Comparison of ENCODE assay signal across 1 cellular context in the genomic region with DNA sequence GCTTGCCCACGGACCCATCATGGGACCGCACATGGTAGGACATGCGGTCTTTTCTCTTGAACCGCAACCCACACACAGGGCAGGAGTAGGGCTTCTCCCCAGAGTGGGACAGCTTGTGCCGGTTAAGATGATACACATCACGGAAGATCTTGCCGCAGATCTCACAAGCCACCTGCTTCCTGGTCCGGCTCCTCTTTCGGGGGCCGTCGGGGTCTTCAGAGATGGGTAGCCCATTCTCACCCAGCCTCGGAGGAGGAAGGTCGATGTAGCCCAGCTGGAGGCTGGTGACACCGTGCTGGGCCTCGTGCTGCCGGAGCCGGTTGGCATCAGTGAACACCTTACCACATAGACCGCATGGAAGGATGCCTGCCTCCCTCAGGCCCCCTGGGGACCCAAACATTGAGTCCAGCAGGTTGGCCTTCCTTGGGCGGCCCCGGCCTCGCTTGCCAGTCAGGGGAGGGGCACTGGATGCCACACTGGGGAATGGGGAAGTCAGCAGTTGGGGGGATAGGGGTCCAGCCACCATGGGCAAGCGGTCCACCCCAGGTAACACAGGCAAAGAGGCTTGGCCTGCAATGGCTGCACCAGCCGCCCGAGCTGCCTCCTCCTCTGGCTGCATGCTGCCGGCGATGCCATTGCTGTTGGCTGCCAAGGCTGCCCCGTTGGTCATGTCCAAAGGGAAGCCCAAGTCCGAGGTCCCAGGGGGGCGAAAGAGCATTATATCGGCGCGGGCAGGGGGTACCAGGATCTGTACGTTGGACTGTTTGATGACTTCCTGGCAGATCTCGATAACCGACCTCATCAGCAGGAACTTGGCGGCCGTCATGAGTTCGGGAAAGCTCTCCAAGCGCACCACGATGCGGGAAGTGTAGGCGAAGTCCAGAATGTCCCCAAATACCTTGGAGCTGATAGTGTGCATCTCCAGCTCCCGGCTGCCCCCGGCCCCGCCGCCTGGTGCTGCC.
TF ChIP-seq lines count a peak whose summit lies in the region.

No MANE protein-coding gene starts in this region.

TF ChIP-seq in HepG2, 621 proteins besides CTCF, POLR2A, EP300 and RAD21 (continued from another document):
- TF ChIP-seq, protein P1, sequence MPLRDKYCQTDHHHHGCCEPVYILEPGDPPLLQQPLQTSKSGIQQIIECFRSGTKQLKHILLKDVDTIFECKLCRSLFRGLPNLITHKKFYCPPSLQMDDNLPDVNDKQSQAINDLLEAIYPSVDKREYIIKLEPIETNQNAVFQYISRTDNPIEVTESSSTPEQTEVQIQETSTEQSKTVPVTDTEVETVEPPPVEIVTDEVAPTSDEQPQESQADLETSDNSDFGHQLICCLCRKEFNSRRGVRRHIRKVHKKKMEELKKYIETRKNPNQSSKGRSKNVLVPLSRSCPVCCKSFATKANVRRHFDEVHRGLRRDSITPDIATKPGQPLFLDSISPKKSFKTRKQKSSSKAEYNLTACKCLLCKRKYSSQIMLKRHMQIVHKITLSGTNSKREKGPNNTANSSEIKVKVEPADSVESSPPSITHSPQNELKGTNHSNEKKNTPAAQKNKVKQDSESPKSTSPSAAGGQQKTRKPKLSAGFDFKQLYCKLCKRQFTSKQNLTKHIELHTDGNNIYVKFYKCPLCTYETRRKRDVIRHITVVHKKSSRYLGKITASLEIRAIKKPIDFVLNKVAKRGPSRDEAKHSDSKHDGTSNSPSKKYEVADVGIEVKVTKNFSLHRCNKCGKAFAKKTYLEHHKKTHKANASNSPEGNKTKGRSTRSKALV (CRISPR knock-in tag; IDR thresholded peaks at IDR 0.05): no peak
- TF ChIP-seq TOPORS (CRISPR knock-in tag; IDR thresholded peaks at IDR 0.05) (no peak), NFKB2 (CRISPR knock-in tag; IDR thresholded peaks at IDR 0.05; ENCODE audit: borderline replicate concordance) (0 out of 2 replicates have a peak, but pooled peaks have one; percentile 15), SPEN (CRISPR knock-in tag; IDR thresholded peaks at IDR 0.05; ENCODE audit: low read depth) (no peak), SALL2 (CRISPR knock-in tag; IDR thresholded peaks at IDR 0.05) (no peak), ZNF773 (CRISPR knock-in tag; IDR thresholded peaks at IDR 0.05; ENCODE audit: borderline replicate concordance) (no peak), ZNF878 (CRISPR knock-in tag; IDR thresholded peaks at IDR 0.05) (no peak), ZNF777 (CRISPR knock-in tag; IDR thresholded peaks at IDR 0.05) (0 out of 2 replicates have a peak, but pooled peaks have one; percentile 27)
- TF ChIP-seq, protein P2, sequence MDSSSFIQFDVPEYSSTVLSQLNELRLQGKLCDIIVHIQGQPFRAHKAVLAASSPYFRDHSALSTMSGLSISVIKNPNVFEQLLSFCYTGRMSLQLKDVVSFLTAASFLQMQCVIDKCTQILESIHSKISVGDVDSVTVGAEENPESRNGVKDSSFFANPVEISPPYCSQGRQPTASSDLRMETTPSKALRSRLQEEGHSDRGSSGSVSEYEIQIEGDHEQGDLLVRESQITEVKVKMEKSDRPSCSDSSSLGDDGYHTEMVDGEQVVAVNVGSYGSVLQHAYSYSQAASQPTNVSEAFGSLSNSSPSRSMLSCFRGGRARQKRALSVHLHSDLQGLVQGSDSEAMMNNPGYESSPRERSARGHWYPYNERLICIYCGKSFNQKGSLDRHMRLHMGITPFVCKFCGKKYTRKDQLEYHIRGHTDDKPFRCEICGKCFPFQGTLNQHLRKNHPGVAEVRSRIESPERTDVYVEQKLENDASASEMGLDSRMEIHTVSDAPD (CRISPR knock-in tag; IDR thresholded peaks at IDR 0.05): 0 out of 2 replicates have a peak, but pooled peaks have one; percentile 39
- TF ChIP-seq, protein P3, sequence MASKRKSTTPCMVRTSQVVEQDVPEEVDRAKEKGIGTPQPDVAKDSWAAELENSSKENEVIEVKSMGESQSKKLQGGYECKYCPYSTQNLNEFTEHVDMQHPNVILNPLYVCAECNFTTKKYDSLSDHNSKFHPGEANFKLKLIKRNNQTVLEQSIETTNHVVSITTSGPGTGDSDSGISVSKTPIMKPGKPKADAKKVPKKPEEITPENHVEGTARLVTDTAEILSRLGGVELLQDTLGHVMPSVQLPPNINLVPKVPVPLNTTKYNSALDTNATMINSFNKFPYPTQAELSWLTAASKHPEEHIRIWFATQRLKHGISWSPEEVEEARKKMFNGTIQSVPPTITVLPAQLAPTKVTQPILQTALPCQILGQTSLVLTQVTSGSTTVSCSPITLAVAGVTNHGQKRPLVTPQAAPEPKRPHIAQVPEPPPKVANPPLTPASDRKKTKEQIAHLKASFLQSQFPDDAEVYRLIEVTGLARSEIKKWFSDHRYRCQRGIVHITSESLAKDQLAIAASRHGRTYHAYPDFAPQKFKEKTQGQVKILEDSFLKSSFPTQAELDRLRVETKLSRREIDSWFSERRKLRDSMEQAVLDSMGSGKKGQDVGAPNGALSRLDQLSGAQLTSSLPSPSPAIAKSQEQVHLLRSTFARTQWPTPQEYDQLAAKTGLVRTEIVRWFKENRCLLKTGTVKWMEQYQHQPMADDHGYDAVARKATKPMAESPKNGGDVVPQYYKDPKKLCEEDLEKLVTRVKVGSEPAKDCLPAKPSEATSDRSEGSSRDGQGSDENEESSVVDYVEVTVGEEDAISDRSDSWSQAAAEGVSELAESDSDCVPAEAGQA (IDR thresholded peaks at IDR 0.05; ENCODE audit: low read depth): no peak
- TF ChIP-seq, protein P3 (CRISPR knock-in tag; IDR thresholded peaks at IDR 0.05; ENCODE audit: borderline replicate concordance): no peak
TF ChIP-seq in HepG2: peak in this region for 28.
